8 cellular contexts compared by ENCODE assay signal in the genomic region with DNA sequence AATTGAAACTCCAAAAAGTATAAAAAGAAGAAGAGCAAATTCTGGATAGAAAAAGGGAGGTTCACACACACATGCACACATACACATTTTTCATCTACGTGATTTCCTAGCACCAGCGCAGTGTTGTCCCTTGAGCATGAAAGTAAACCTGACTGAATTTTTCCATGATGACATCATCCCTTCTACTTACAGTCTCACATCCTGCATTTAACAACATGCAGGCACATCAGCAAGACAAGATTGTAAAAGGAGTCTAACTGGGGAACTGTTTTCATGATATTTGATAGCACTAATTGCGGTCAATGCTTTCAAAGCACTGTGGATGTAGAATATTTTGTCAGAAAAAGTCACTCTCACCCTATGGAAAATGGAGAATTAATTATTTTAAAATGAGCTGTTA. TPM values are rescaled to one million over a fixed set of nuclear protein-coding genes. Genes with fewer than 3 reads are reported as not detected.
DNase-seq lines count a peak whose midpoint lies in the region; ATAC-seq and TF ChIP-seq lines count a peak whose summit lies in the region.

No MANE protein-coding gene starts in this region.

- intact Hi-C loops in activated CD4-positive, alpha-beta memory T cell treated with anti-CD3 and anti-CD28 coated beads for 36 hours (cut with micrococcal nuclease): loop anchor here (1.0 kb wide), 1 partner anchor 77 kb away; no protein-coding TSS in a partner anchor

- peak; percentile 18 for DNase-seq in activated CD4-positive, alpha-beta memory T cell treated with anti-CD3 and anti-CD28 coated beads for 36 hours
- no peak for DNase-seq in activated CD4-positive, alpha-beta memory T cell treated with anti-CD3 and anti-CD28 coated beads, Interleukin-2, amount 10 ng/mL, durations not matched to agents 7 days and 5 days
- DNase-seq in NCI-H187 (lab: John Stamatoyannopoulos, UW): peak; percentile 46 to 71
- DNase-seq in activated naive CD8-positive, alpha-beta T cell treated with anti-CD3 and anti-CD28 coated beads, Interleukin-2, amount 50 U/mL, for 24 hours: peak; percentile 7
- peak; percentile 91 for DNase-seq in kidney glomerular epithelial cell (lab: John Stamatoyannopoulos, UW)
- DNase-seq in NCI-H1694 (lab: John Stamatoyannopoulos, UW): no peak
- DNase-seq in erythroblast (lab: John Stamatoyannopoulos, UW): no peak
- no peak for DNase-seq in NK-92 (lab: John Stamatoyannopoulos, UW; ENCODE audit: unreplicated experiment)

- CTCF ChIA-PET in activated CD4-positive, alpha-beta memory T cell treated with anti-CD3 and anti-CD28 coated beads for 36 hours (lab: Charles Lee): no interaction called here
- CTCF ChIA-PET in activated CD4-positive, alpha-beta memory T cell treated with anti-CD3 and anti-CD28 coated beads, Interleukin-2, amount 10 ng/mL, durations not matched to agents 7 days and 5 days (lab: Charles Lee): no interaction called here

- H3K4me3 Mint-ChIP-seq in activated CD4-positive, alpha-beta memory T cell treated with anti-CD3 and anti-CD28 coated beads for 36 hours: no peak overlapping the region
- H3K4me3 Mint-ChIP-seq in activated CD4-positive, alpha-beta memory T cell treated with anti-CD3 and anti-CD28 coated beads, Interleukin-2, amount 10 ng/mL, durations not matched to agents 7 days and 5 days: no peak overlapping the region
- no peak overlapping the region for H3K4me3 Mint-ChIP-seq in activated naive CD8-positive, alpha-beta T cell treated with anti-CD3 and anti-CD28 coated beads, Interleukin-2, amount 50 U/mL, for 24 hours

- no peak overlapping the region for H3K27ac Mint-ChIP-seq in activated CD4-positive, alpha-beta memory T cell treated with anti-CD3 and anti-CD28 coated beads for 36 hours
- H3K27ac Mint-ChIP-seq in activated CD4-positive, alpha-beta memory T cell treated with anti-CD3 and anti-CD28 coated beads, Interleukin-2, amount 10 ng/mL, durations not matched to agents 7 days and 5 days: no peak overlapping the region
- peak overlapping the region; percentile 70 for H3K27ac Mint-ChIP-seq in activated naive CD8-positive, alpha-beta T cell treated with anti-CD3 and anti-CD28 coated beads, Interleukin-2, amount 50 U/mL, for 24 hours

- peak; percentile 94 for ATAC-seq in activated naive CD8-positive, alpha-beta T cell treated with anti-CD3 and anti-CD28 coated beads, Interleukin-2, amount 50 U/mL, for 24 hours

- H3K9me3 Mint-ChIP-seq in activated CD4-positive, alpha-beta memory T cell treated with anti-CD3 and anti-CD28 coated beads for 36 hours: no peaks in the 10 kb centered on the region
- H3K9me3 Mint-ChIP-seq in activated CD4-positive, alpha-beta memory T cell treated with anti-CD3 and anti-CD28 coated beads, Interleukin-2, amount 10 ng/mL, durations not matched to agents 7 days and 5 days: no peaks in the 10 kb centered on the region
- H3K9me3 Mint-ChIP-seq in activated naive CD8-positive, alpha-beta T cell treated with anti-CD3 and anti-CD28 coated beads, Interleukin-2, amount 50 U/mL, for 24 hours: no peaks in the 10 kb centered on the region

- POLR2A ChIA-PET in activated CD4-positive, alpha-beta memory T cell treated with anti-CD3 and anti-CD28 coated beads for 36 hours (lab: Charles Lee): no interaction called here
- POLR2A ChIA-PET in activated CD4-positive, alpha-beta memory T cell treated with anti-CD3 and anti-CD28 coated beads, Interleukin-2, amount 10 ng/mL, durations not matched to agents 7 days and 5 days (lab: Charles Lee): no interaction called here

- TF ChIP-seq POLR2A in erythroblast (IDR thresholded peaks at IDR 0.05; ENCODE audit: low read length): no peak

- peaks cover 9% of the 10 kb centered on the region for H3K4me1 Mint-ChIP-seq in activated CD4-positive, alpha-beta memory T cell treated with anti-CD3 and anti-CD28 coated beads for 36 hours (ENCODE audit: low read depth)
- H3K4me1 Mint-ChIP-seq in activated CD4-positive, alpha-beta memory T cell treated with anti-CD3 and anti-CD28 coated beads, Interleukin-2, amount 10 ng/mL, durations not matched to agents 7 days and 5 days: no peaks in the 10 kb centered on the region
- H3K4me1 Mint-ChIP-seq in activated naive CD8-positive, alpha-beta T cell treated with anti-CD3 and anti-CD28 coated beads, Interleukin-2, amount 50 U/mL, for 24 hours: peaks cover 19% of the 10 kb centered on the region

- H3K36me3 Mint-ChIP-seq in activated CD4-positive, alpha-beta memory T cell treated with anti-CD3 and anti-CD28 coated beads for 36 hours: no peaks in the 10 kb centered on the region
- no peaks in the 10 kb centered on the region for H3K36me3 Mint-ChIP-seq in activated CD4-positive, alpha-beta memory T cell treated with anti-CD3 and anti-CD28 coated beads, Interleukin-2, amount 10 ng/mL, durations not matched to agents 7 days and 5 days (ENCODE audit: low read depth)
- H3K36me3 Mint-ChIP-seq in activated naive CD8-positive, alpha-beta T cell treated with anti-CD3 and anti-CD28 coated beads, Interleukin-2, amount 50 U/mL, for 24 hours (ENCODE audit: low read depth): no peaks in the 10 kb centered on the region

- H3K27me3 Mint-ChIP-seq in activated CD4-positive, alpha-beta memory T cell treated with anti-CD3 and anti-CD28 coated beads for 36 hours: no peaks in the 10 kb centered on the region
- no peaks in the 10 kb centered on the region for H3K27me3 Mint-ChIP-seq in activated CD4-positive, alpha-beta memory T cell treated with anti-CD3 and anti-CD28 coated beads, Interleukin-2, amount 10 ng/mL, durations not matched to agents 7 days and 5 days
- H3K27me3 Mint-ChIP-seq in activated naive CD8-positive, alpha-beta T cell treated with anti-CD3 and anti-CD28 coated beads, Interleukin-2, amount 50 U/mL, for 24 hours: peaks cover 3% of the 10 kb centered on the region

RNA-seq across cellular contexts. Expression of gene GAS2, which starts 36.6 kb away (rescaled TPM):
- 1 to 10 TPM in 1 of 2 experiments, under 1 TPM in 1; 0.85 to 1.1 TPM for total RNA-seq in activated CD4-positive, alpha-beta memory T cell treated with anti-CD3 and anti-CD28 coated beads for 36 hours
- total RNA-seq in activated CD4-positive, alpha-beta memory T cell treated with anti-CD3 and anti-CD28 coated beads, Interleukin-2, amount 10 ng/mL, durations not matched to agents 7 days and 5 days: 1 to 10 TPM; 1.1 to 1.2 TPM

Comparison
In these comparisons a context has a peak if more than half of its experiments do, and no peak if none do; other contexts are left out.
1. DNase-seq: peak in activated CD4-positive, alpha-beta memory T cell treated with anti-CD3 and anti-CD28 coated beads for 36 hours (single experiment), NCI-H187 (2 of 2), activated naive CD8-positive, alpha-beta T cell treated with anti-CD3 and anti-CD28 coated beads, Interleukin-2, amount 50 U/mL, for 24 hours (single experiment) and kidney glomerular epithelial cell (single experiment); none in activated CD4-positive, alpha-beta memory T cell treated with anti-CD3 and anti-CD28 coated beads, Interleukin-2, amount 10 ng/mL, durations not matched to agents 7 days and 5 days (single experiment), NCI-H1694 (single experiment), erythroblast (0 of 2) and NK-92 (single experiment).